1 cellular context compared by ENCODE assay signal in the genomic region with DNA sequence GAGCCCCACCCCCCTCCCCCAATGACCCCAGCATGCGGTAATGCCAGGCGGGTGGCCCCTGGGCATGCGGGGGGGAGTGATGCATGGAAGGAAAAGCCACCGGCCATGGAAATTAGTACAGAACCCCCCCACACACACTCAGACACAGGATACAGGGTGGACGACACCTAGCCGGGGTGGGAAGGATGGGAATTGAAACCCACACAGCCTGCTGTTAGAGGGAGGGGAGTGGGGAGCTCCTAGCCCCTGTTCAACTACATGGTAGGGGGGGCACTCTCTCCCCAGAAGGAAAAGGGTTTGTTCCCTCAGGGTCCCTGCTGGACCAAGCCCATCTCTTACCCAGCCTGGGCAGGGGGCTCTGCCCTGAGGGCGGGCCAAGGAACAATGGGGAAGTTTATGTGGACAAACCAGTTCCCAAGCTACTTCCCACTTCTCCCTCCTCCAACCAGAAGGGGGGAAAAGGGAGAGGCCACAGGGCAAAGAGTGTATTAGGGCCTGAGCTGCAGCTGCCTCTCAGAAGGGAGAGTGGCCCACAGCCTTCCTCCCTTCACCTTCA.
TF ChIP-seq lines count a peak whose summit lies in the region.

No MANE protein-coding gene starts in this region.

TF ChIP-seq in IMR-90, 13 proteins besides CTCF, POLR2A, EP300 and RAD21:
- TF ChIP-seq SMC3 (IDR thresholded peaks at IDR 0.05; ENCODE audit: low read depth, low read length), result no peak
